Comparison of ENCODE assay signal across 18 cellular contexts in genomic region chr10:23976285-23976684, GRCh38.
DNase-seq lines count a peak whose midpoint lies in the region; ATAC-seq and TF ChIP-seq lines count a peak whose summit lies in the region.
"Had no signal": no experiment of that assay in that cellular context is flagged by ENCODE, and none has a peak within 500 bp of the region (broad histone marks: within the 10 kb centered on the region; RNA-seq: fewer than 3 reads in every experiment).

No MANE protein-coding gene starts in this region.

- H3K9ac ChIP-seq in parathyroid adenoma, result no peak overlapping the region
- H3K9ac ChIP-seq: BLaER1 had no signal

- peak; percentile 36 for ATAC-seq in left ventricle myocardium superior
- ATAC-seq in left cardiac atrium, result no peak
- no peak for ATAC-seq in upper lobe of left lung (ENCODE audit: low FRiP score in 2 of 2)
- no peak for ATAC-seq in CD4-positive, alpha-beta T cell (ENCODE audit: poor library complexity)
- ATAC-seq: CD8-positive, alpha-beta T cell; HepG2 had no signal

- no peak for TF ChIP-seq POLR2A in upper lobe of left lung (IDR thresholded peaks at IDR 0.05)

- H3K4me1 ChIP-seq in hepatocyte (ENCODE audit: insufficient read depth) (peaks cover 4% of the 10 kb centered on the region), parathyroid adenoma (peaks cover 35% of the 10 kb centered on the region), upper lobe of left lung (no peaks in the 10 kb centered on the region)

- H3K79me2 ChIP-seq in hepatocyte (no peaks in the 10 kb centered on the region), parathyroid adenoma (no peaks in the 10 kb centered on the region)

- no peak overlapping the region for H2AFZ ChIP-seq in hepatocyte
- H2AFZ ChIP-seq in parathyroid adenoma, result peak overlapping the region; percentile 10

- no peak overlapping the region for H3K4me3 Mint-ChIP-seq in CD4-positive, alpha-beta T cell
- H3K4me3 Mint-ChIP-seq: CD14-positive monocyte; CD8-positive, alpha-beta T cell had no signal

- 88% methylated on average over 1 of the region's 1 CpG for WGBS in hepatocyte (ENCODE audit: low lambda C conversion rate, missing lambda C conversion rate)
- 87 to 89% methylated on average over 1 of the region's 1 CpG for WGBS in upper lobe of left lung, 2 donors

- DNase-seq in left ventricle myocardium superior (no peak), left cardiac atrium (no peak), hepatocyte (ENCODE audit: low spot score) (no peak), upper lobe of left lung (no peak), globus pallidus (ENCODE audit: low spot score) (no peak), HCEC 1CT (no peak)
- DNase-seq in CD4-positive, alpha-beta T cell, result no peak
- DNase-seq: 8988T; Calu3; CD8-positive, alpha-beta T cell; DMS79 treated with DMSO at 0.1 percent for 48 hours; GF-D8; GOT3; H7 had no signal

- H3K27me3 ChIP-seq in hepatocyte (peaks cover 2% of the 10 kb centered on the region), parathyroid adenoma (ENCODE audit: control insufficient read depth, insufficient read depth, low read length) (no peaks in the 10 kb centered on the region), upper lobe of left lung (no peaks in the 10 kb centered on the region)
- H3K27me3 ChIP-seq in CD4-positive, alpha-beta T cell (ENCODE audit: control insufficient read depth, insufficient read depth, low read length), result no peaks in the 10 kb centered on the region
- H3K27me3 ChIP-seq: BLaER1 had no signal

- POLR2A ChIA-PET in CD4-positive, alpha-beta T cell (lab: Charles Lee), result no interaction called here

- H3K9me3 ChIP-seq in hepatocyte (ENCODE audit: low read depth) (no peaks in the 10 kb centered on the region), parathyroid adenoma (ENCODE audit: control insufficient read depth, low read length) (no peaks in the 10 kb centered on the region), upper lobe of left lung (no peaks in the 10 kb centered on the region)
- H3K9me3 ChIP-seq in CD4-positive, alpha-beta T cell (ENCODE audit: control insufficient read depth, low read length), result no peaks in the 10 kb centered on the region

- H3K36me3 Mint-ChIP-seq in CD4-positive, alpha-beta T cell (ENCODE audit: low read depth), result no peaks in the 10 kb centered on the region
- H3K36me3 Mint-ChIP-seq: CD14-positive monocyte; CD8-positive, alpha-beta T cell had no signal

- TF ChIP-seq EP300 in upper lobe of left lung (IDR thresholded peaks at IDR 0.05), result no peak

- no peak overlapping the region for H3K27ac Mint-ChIP-seq in CD4-positive, alpha-beta T cell
- H3K27ac Mint-ChIP-seq: CD14-positive monocyte; CD8-positive, alpha-beta T cell had no signal

- TF ChIP-seq CTCF in hepatocyte (IDR thresholded peaks at IDR 0.05; ENCODE audit: poor library complexity) (no peak), parathyroid adenoma (IDR thresholded peaks at IDR 0.05) (no peak), upper lobe of left lung (IDR thresholded peaks at IDR 0.05) (no peak)
- TF ChIP-seq CTCF in CD4-positive, alpha-beta T cell (IDR thresholded peaks at IDR 0.05), result no peak

- H3K27ac ChIP-seq in hepatocyte, result peak overlapping the region; percentile 92
- H3K27ac ChIP-seq in parathyroid adenoma, result no peak overlapping the region
- H3K27ac ChIP-seq in upper lobe of left lung, result no peak overlapping the region
- no peak overlapping the region for H3K27ac ChIP-seq in CD4-positive, alpha-beta T cell (ENCODE audit: low read depth, low read length)
- H3K27ac ChIP-seq: BLaER1 had no signal

- peaks cover 3% of the 10 kb centered on the region for H3K27me3 Mint-ChIP-seq in CD4-positive, alpha-beta T cell

- H3K4me2 ChIP-seq in hepatocyte (no peak overlapping the region), parathyroid adenoma (ENCODE audit: low read length) (no peak overlapping the region)
- H3K4me2 ChIP-seq: BLaER1 had no signal

- no peaks in the 10 kb centered on the region for H3K9me3 Mint-ChIP-seq in CD4-positive, alpha-beta T cell

- H3K4me1 Mint-ChIP-seq in CD4-positive, alpha-beta T cell (ENCODE audit: low read depth), result no peaks in the 10 kb centered on the region
- H3K4me1 Mint-ChIP-seq: CD14-positive monocyte had no signal

- H3K4me3 ChIP-seq in hepatocyte (no peak overlapping the region), parathyroid adenoma (ENCODE audit: low read depth, low read length) (no peak overlapping the region), upper lobe of left lung (no peak overlapping the region)
- H3K4me3 ChIP-seq: BLaER1 had no signal

- no peaks in the 10 kb centered on the region for H3K36me3 ChIP-seq in hepatocyte (replicated peaks; ENCODE audit: insufficient read depth, low read depth)
- no peaks in the 10 kb centered on the region for H3K36me3 ChIP-seq in parathyroid adenoma (ENCODE audit: control insufficient read depth, insufficient read depth, low read length)
- no peaks in the 10 kb centered on the region for H3K36me3 ChIP-seq in upper lobe of left lung
- H3K36me3 ChIP-seq: BLaER1 had no signal

- intact Hi-C loops in left ventricle myocardium superior (cut with micrococcal nuclease) (loop anchor here (5.0 kb wide), 1 partner anchor 346 kb away; no protein-coding TSS in a partner anchor), left cardiac atrium (cut with DNase I) (no loop called here)
- intact Hi-C loops in CD4-positive, alpha-beta T cell (cut with DNase I, micrococcal nuclease), result no loop called here

- no peaks in the 10 kb centered on the region for H3K9me2 ChIP-seq in hepatocyte (replicated peaks; ENCODE audit: insufficient read depth)

- no peaks in the 10 kb centered on the region for H4K20me1 ChIP-seq in hepatocyte (ENCODE audit: insufficient read depth, poor library complexity, severe bottlenecking)
- H4K20me1 ChIP-seq: BLaER1 had no signal

- CTCF ChIA-PET in CD4-positive, alpha-beta T cell (lab: Charles Lee), result no interaction called here
